Comparison of ENCODE assay signal across 8 cellular contexts in genomic region chr2:181058378-181059269, GRCh38.
DNase-seq lines count a peak whose midpoint lies in the region; ATAC-seq and TF ChIP-seq lines count a peak whose summit lies in the region.

No MANE protein-coding gene starts in this region.

- CTCF ChIA-PET in AG04449 (lab: Yijun Ruan, JAX): interaction anchor here (0.6 to 4.5 kb wide), 14 partner anchors 8 to 935 kb away, joined by 3 to 25 read pairs (median 4); no protein-coding TSS in a partner anchor

- in situ Hi-C loops in brain microvascular endothelial cell (cut with HindIII; ENCODE audit: low pct_ligation_motif_present, low sequenced_read_pairs): no loop called here

- peak; percentile 22 for TF ChIP-seq CTCF in AG04449 (IDR thresholded peaks at IDR 0.05; ENCODE audit: insufficient read depth, low read length, missing control alignments)
- peak; percentile 76 for TF ChIP-seq CTCF in GM12873 (IDR thresholded peaks at IDR 0.05; ENCODE audit: insufficient read depth, low read depth, low read length, missing control alignments)
- peak; percentile 54 for TF ChIP-seq CTCF in brain microvascular endothelial cell (IDR thresholded peaks at IDR 0.05; ENCODE audit: low read depth, low read length, missing control alignments)

- H3K36me3 ChIP-seq in brain microvascular endothelial cell (replicated peaks): peaks cover 1% of the 10 kb centered on the region

- peak; percentile 75 for ATAC-seq in HG02981 (IDR thresholded peaks at IDR 0.05; ENCODE audit: unreplicated experiment)

- DNase-seq in AG04449 (ENCODE audit: low read depth, low spot score) (no peak), OCI-M1 (lab: John Stamatoyannopoulos, UW) (peak; percentile 78), brain microvascular endothelial cell (peak; percentile 59), mucosa of gallbladder (ENCODE audit: low spot score) (peak; percentile 19), middle frontal gyrus (ENCODE audit: extremely low spot score, low spot score) (no peak), GM19238 (ENCODE audit: insufficient read length, low spot score) (no peak)

- no peaks in the 10 kb centered on the region for H3K27me3 ChIP-seq in brain microvascular endothelial cell (replicated peaks)

- H3K4me3 ChIP-seq in AG04449 (ENCODE audit: low read depth, low read length) (no peak overlapping the region), brain microvascular endothelial cell (ENCODE audit: low read depth, low read length) (no peak overlapping the region)

- no peak overlapping the region for H3K27ac ChIP-seq in brain microvascular endothelial cell

- POLR2A ChIA-PET in AG04449 (lab: Yijun Ruan, JAX): no interaction called here

Comparison
In these comparisons a context has a peak if more than half of its experiments do, and no peak if none do; other contexts are left out.
1. DNase-seq: peak in OCI-M1 (single experiment), brain microvascular endothelial cell (single experiment) and mucosa of gallbladder (single experiment); none in AG04449 (single experiment), middle frontal gyrus (single experiment) and GM19238 (single experiment).
2. CTCF ChIP-seq: peak in every context shown above with its lines; median percentile 76 in GM12873; 54 in brain microvascular endothelial cell; 22 in AG04449.